ENCODE assay signal across 8 cellular contexts in genomic region chr1:15684468-15685283, GRCh38. TPM values are rescaled to one million over a fixed set of nuclear protein-coding genes. Genes with fewer than 3 reads are reported as not detected.
A peak's percentile ranks its signal among the peaks of the same experiment; 100 is the strongest.
DNase-seq lines count a peak whose midpoint lies in the region; ATAC-seq and TF ChIP-seq lines count a peak whose summit lies in the region.

No MANE protein-coding gene starts in this region.

- H3K9me3 Mint-ChIP-seq in CD8-positive, alpha-beta memory T cell: no peaks in the 10 kb centered on the region

- H3K79me2 ChIP-seq in GM23248 (ENCODE audit: insufficient read depth): peaks cover 60% of the 10 kb centered on the region

- peak overlapping the region; percentile 93 for H3K4me2 ChIP-seq in GM23248 (ENCODE audit: unreplicated experiment)

- peaks cover 26% of the 10 kb centered on the region for H3K4me1 ChIP-seq in CD8-positive, alpha-beta memory T cell (ENCODE audit: insufficient read depth, low read length)
- peaks cover 32% of the 10 kb centered on the region for H3K4me1 ChIP-seq in GM23248 (ENCODE audit: insufficient read depth)
- H3K4me1 ChIP-seq in Peyer's patch: peaks cover 0 to 24% (median 8%) of the 10 kb centered on the region in 4 donors
- no peaks in the 10 kb centered on the region for H3K4me1 ChIP-seq in right cardiac atrium (ENCODE audit: control insufficient read depth, insufficient read depth, low read length)

- peak; percentile 11 to 54 (median 29) for DNase-seq in CD8-positive, alpha-beta memory T cell
- peak; percentile 66 for DNase-seq in GM23248
- peak; percentile 48 to 68 (median 65) for DNase-seq in Peyer's patch
- DNase-seq in right cardiac atrium: peak; percentile 50 to 83 (median 82)
- peak; percentile 75 for DNase-seq in sciatic nerve (ENCODE audit: low spot score)
- no peak for DNase-seq in epidermal melanocyte (ENCODE audit: insufficient read length, low spot score)
- no peak for DNase-seq in HCEC 1CT

- peak overlapping the region; percentile 75 for H3K27ac ChIP-seq in CD8-positive, alpha-beta memory T cell (ENCODE audit: low read depth, low read length)
- H3K27ac ChIP-seq in GM23248: peak overlapping the region; percentile 81
- H3K27ac ChIP-seq in Peyer's patch: peak overlapping the region; percentile 74 to 90 (median 83)
- H3K27ac ChIP-seq in adipose tissue (ENCODE audit: low read depth, low read length): peak overlapping the region; percentile 97
- peak overlapping the region; percentile 72 for H3K27ac ChIP-seq in right cardiac atrium (ENCODE audit: low read length)

- H3K27me3 Mint-ChIP-seq in CD8-positive, alpha-beta memory T cell: no peaks in the 10 kb centered on the region

- peak; percentile 42 to 61 for ATAC-seq in right cardiac atrium
- ATAC-seq in sciatic nerve: peak; percentile 44

- H4K20me1 ChIP-seq in GM23248 (ENCODE audit: insufficient read depth): peaks cover 4% of the 10 kb centered on the region; the same call in 1 of the 2 replicates

- H3F3A ChIP-seq in GM23248 (ENCODE audit: insufficient read depth): peaks cover 34% of the 10 kb centered on the region

- no peaks in the 10 kb centered on the region for H3K9me2 ChIP-seq in GM23248 (ENCODE audit: insufficient read depth)

- H3K4me3 Mint-ChIP-seq in CD8-positive, alpha-beta memory T cell: peak overlapping the region; percentile 91 to 100 (median 96)

- H3K9me3 ChIP-seq in CD8-positive, alpha-beta memory T cell (ENCODE audit: low read length): no peaks in the 10 kb centered on the region
- H3K9me3 ChIP-seq in GM23248 (ENCODE audit: low read depth): no peaks in the 10 kb centered on the region
- H3K9me3 ChIP-seq in Peyer's patch: no peaks in the 10 kb centered on the region
- H3K9me3 ChIP-seq in right cardiac atrium (ENCODE audit: control insufficient read depth, low read length): no peaks in the 10 kb centered on the region

- no peak for TF ChIP-seq POLR2A in Peyer's patch (IDR thresholded peaks at IDR 0.05)

- 0 to 1% methylated on average over 31 to 44 of the region's 72 CpGs for WGBS in GM23248 (ENCODE audit: low coverage in 1 of 2, low lambda C conversion rate in 2 of 2, missing lambda C conversion rate in 2 of 2), 2 experiments
- WGBS in adipose tissue, 3 donors: 1% methylated on average over 34 to 63 of the region's 72 CpGs
- WGBS in right cardiac atrium: under 1% methylated on average over 71 of the region's 72 CpGs

- H2AFZ ChIP-seq in GM23248: peak overlapping the region; percentile 56

- in situ Hi-C loops in GM23248 (cut with MboI): no loop called here

- H3K27me3 ChIP-seq in CD8-positive, alpha-beta memory T cell (ENCODE audit: insufficient read depth, low read length, poor library complexity, severe bottlenecking): no peaks in the 10 kb centered on the region
- H3K27me3 ChIP-seq in GM23248 (replicated peaks; ENCODE audit: insufficient read depth): no peaks in the 10 kb centered on the region
- no peaks in the 10 kb centered on the region for H3K27me3 ChIP-seq in Peyer's patch
- no peaks in the 10 kb centered on the region for H3K27me3 ChIP-seq in right cardiac atrium (ENCODE audit: control insufficient read depth, insufficient read depth)

- POLR2A ChIA-PET in CD8-positive, alpha-beta memory T cell (lab: Charles Lee): interaction anchor here (0.6 to 1.6 kb wide), 4 partner anchors 12 to 105 kb away, joined by 3 to 6 read pairs (median 5); no protein-coding TSS in a partner anchor

- H3K4me3 ChIP-seq in CD8-positive, alpha-beta memory T cell (ENCODE audit: low read length): peak overlapping the region; percentile 82
- H3K4me3 ChIP-seq in GM23248: peak overlapping the region; percentile 99
- peak overlapping the region; percentile 59 to 89 (median 76) for H3K4me3 ChIP-seq in Peyer's patch
- H3K4me3 ChIP-seq in right cardiac atrium (ENCODE audit: low read length): peak overlapping the region; percentile 95

- H3K36me3 ChIP-seq in CD8-positive, alpha-beta memory T cell (ENCODE audit: insufficient read depth, low read length): no peaks in the 10 kb centered on the region
- 0 out of 2 replicates have a peak, but pooled peaks cover 3% of the 10 kb centered on the region for H3K36me3 ChIP-seq in GM23248 (ENCODE audit: low read depth)
- H3K36me3 ChIP-seq in Peyer's patch: no peaks in the 10 kb centered on the region

- peak overlapping the region; percentile 94 to 99 (median 98) for H3K27ac Mint-ChIP-seq in CD8-positive, alpha-beta memory T cell

- peak in 2 of 6 experiments; percentile 23 to 26 for TF ChIP-seq CTCF in Peyer's patch (IDR thresholded peaks at IDR 0.05)

- H3K36me3 Mint-ChIP-seq in CD8-positive, alpha-beta memory T cell: peaks cover 0 to 9% (median 3%) of the 10 kb centered on the region in 3 donors

- CTCF ChIA-PET in CD8-positive, alpha-beta memory T cell (lab: Charles Lee): interaction anchor here (0.9 to 1.0 kb wide), 2 partner anchors 12 to 13 kb away, joined by 3 to 4 read pairs; no protein-coding TSS in a partner anchor

- peak overlapping the region; percentile 98 for H3K9ac ChIP-seq in GM23248

- intact Hi-C loops in right cardiac atrium (cut with DNase I) (no loop called here), sciatic nerve (cut with DNase I) (loop anchor here (5.0 kb wide), 1 partner anchor 67 kb away; the partner anchor contains the start of gene DDI2)

- H3K4me1 Mint-ChIP-seq in CD8-positive, alpha-beta memory T cell: peaks cover 29 to 43% (median 30%) of the 10 kb centered on the region in 3 donors

RNA-seq across cellular contexts. Expression of gene PLEKHM2, which starts 0.6 kb away (rescaled TPM):
- 10 to 100 TPM; 55.8 to 56.3 TPM for total RNA-seq in CD8-positive, alpha-beta memory T cell
- polyA plus RNA-seq in CD8-positive, alpha-beta memory T cell: 8.3 TPM
- 52.9 and 67.9 TPM in 2 replicates for total RNA-seq in GM23248 (2014; rRNA removed; shearing (Covaris generic))
- polyA plus RNA-seq in GM23248 (2016; fragmentation: Nextera tagmentation; extraction: Ambion mirVana): 14.8 and 14.9 TPM in 2 replicates
- 10 to 100 TPM; 20.0 to 63.5 (median 37.7) TPM for total RNA-seq in Peyer's patch
- 10 to 100 TPM; 23.4 to 55.2 (median 41.1) TPM for polyA plus RNA-seq in adipose tissue
- total RNA-seq in right cardiac atrium: 10 to 100 TPM; 72.1 to 85.1 (median 76.1) TPM
- polyA plus RNA-seq in right cardiac atrium: 71.8 TPM
- total RNA-seq in sciatic nerve: 67.8 TPM

RNA-seq across cellular contexts. Expression of gene SLC25A34, which starts 51.4 kb away (rescaled TPM):
- total RNA-seq in CD8-positive, alpha-beta memory T cell: under 1 TPM; 0.93 to 0.94 TPM
- 0.15 TPM for polyA plus RNA-seq in CD8-positive, alpha-beta memory T cell
- 0.13 and 0.54 TPM in 2 replicates for total RNA-seq in GM23248 (2014; rRNA removed; shearing (Covaris generic))
- polyA plus RNA-seq in GM23248 (2016; fragmentation: Nextera tagmentation; extraction: Ambion mirVana) (0.20 and 0.29 TPM in 2 replicates), adipose tissue (1 to 10 TPM; 2.3 to 4.2 (median 2.8) TPM), right cardiac atrium (8.1 TPM)
- total RNA-seq in Peyer's patch (100 to 1,000 TPM in 1 of 4 donors, 10 to 100 TPM in 3; 32.2 to 127 (median 69.5) TPM), right cardiac atrium (1 to 10 TPM; 3.0 to 4.4 (median 3.3) TPM), sciatic nerve (1.6 TPM)

RNA-seq across cellular contexts. Expression of gene TMEM82, which starts 57.6 kb away (rescaled TPM):
- not detected for total RNA-seq in CD8-positive, alpha-beta memory T cell
- polyA plus RNA-seq in CD8-positive, alpha-beta memory T cell: not detected
- not detected in 2 replicates for total RNA-seq in GM23248 (2014; rRNA removed; shearing (Covaris generic))
- polyA plus RNA-seq in GM23248 (2016; fragmentation: Nextera tagmentation; extraction: Ambion mirVana) (not detected in 2 replicates), adipose tissue (under 1 TPM in 1 of 3 donors, not detected in 2; 0.04 TPM), right cardiac atrium (not detected)
- total RNA-seq in Peyer's patch (10 to 100 TPM in 3 of 4 donors, 1 to 10 TPM in 1; 2.5 to 42.4 (median 32.7) TPM), right cardiac atrium (not detected), sciatic nerve (not detected)

Comparison
In these comparisons a context has a peak if more than half of its experiments do, and no peak if none do; other contexts are left out.
1. DNase-seq: peak in CD8-positive, alpha-beta memory T cell (5 of 5), GM23248 (single experiment), Peyer's patch (3 of 3), right cardiac atrium (3 of 3) and sciatic nerve (single experiment); none in epidermal melanocyte (single experiment) and HCEC 1CT (single experiment).
2. RNA of gene SLC25A34, which starts 51.4 kb away (total RNA-seq): 32.2 to 127 TPM in Peyer's patch; 3.0 to 4.4 TPM in right cardiac atrium, 1.6 TPM in sciatic nerve (single experiment), 0.93 to 0.94 TPM in CD8-positive, alpha-beta memory T cell and 0.13 to 0.54 TPM in GM23248; every median in the first group is over 4 times any median in the second.
3. Peak in every context shown above with its lines, with median percentiles within 50 percentile points of each other: H3K27ac ChIP-seq and H3K4me3 ChIP-seq.